ENCODE assay signal across 1 cellular context in genomic region chr3:4982773-4983738, GRCh38.
TF ChIP-seq lines count a peak whose summit lies in the region.

No MANE protein-coding gene starts in this region.

TF ChIP-seq in K562, 482 proteins besides CTCF, POLR2A, EP300 and RAD21 (continued from another document and continues in another):
- TF ChIP-seq ZNF740 (CRISPR knock-in tag; IDR thresholded peaks at IDR 0.05) (no peak), ZNF740 (tag; IDR thresholded peaks at IDR 0.05) (0 out of 4 replicates have a peak, but pooled peaks of 1 of the 2 experiments have one; percentile 48), ZBTB12 (CRISPR knock-in tag; IDR thresholded peaks at IDR 0.05) (peak; percentile 14; the same call in 1 of the 2 replicates), CREB3 (tag; conservative IDR thresholded peaks at IDR 0.05; ENCODE audit: low read depth) (no peak), ZNF449 (CRISPR knock-in tag; IDR thresholded peaks at IDR 0.05) (0 out of 2 replicates have a peak, but pooled peaks have one; percentile 25), ZNF197 (CRISPR knock-in tag; IDR thresholded peaks at IDR 0.05; ENCODE audit: low read depth) (no peak), SNIP1 (IDR thresholded peaks at IDR 0.05; ENCODE audit: low read depth) (no peak), THRAP3 (IDR thresholded peaks at IDR 0.05; ENCODE audit: borderline replicate concordance) (no peak), MLX (CRISPR knock-in tag; conservative IDR thresholded peaks at IDR 0.05) (0 out of 4 replicates have a peak, but pooled peaks of 1 of the 2 experiments have one; percentile 48), ZFP1 (CRISPR knock-in tag; IDR thresholded peaks at IDR 0.05) (peak; percentile 74; the same call in 1 of the 2 replicates), KAT7 (CRISPR knock-in tag; IDR thresholded peaks at IDR 0.05; ENCODE audit: borderline replicate concordance) (0 out of 2 replicates have a peak, but pooled peaks have one; percentile 4), ZNF263 (CRISPR knock-in tag; IDR thresholded peaks at IDR 0.05; ENCODE audit: borderline replicate concordance) (peak; percentile 54; the same call in 1 of the 2 replicates), ZSCAN29 (IDR thresholded peaks at IDR 0.05) (no peak), RNF219 (CRISPR knock-in tag; IDR thresholded peaks at IDR 0.05) (0 out of 2 replicates have a peak, but pooled peaks have one; percentile 24), ARID2 (IDR thresholded peaks at IDR 0.05) (peak; percentile 10; the same call in 1 of the 2 replicates), FOXJ3 (CRISPR knock-in tag; IDR thresholded peaks at IDR 0.05) (no peak), POLR2H (tag; IDR thresholded peaks at IDR 0.05; ENCODE audit: low read depth) (no peak), ZKSCAN1 (IDR thresholded peaks at IDR 0.05; ENCODE audit: low read depth, low read length) (no peak), ZNF23 (CRISPR knock-in tag; IDR thresholded peaks at IDR 0.05) (no peak), POLR2AphosphoS2 (IDR thresholded peaks at IDR 0.05; ENCODE audit: low read length) (peak; percentile 56), IFI16 (CRISPR knock-in tag; IDR thresholded peaks at IDR 0.05) (0 out of 2 replicates have a peak, but pooled peaks have one; percentile 33), SUPT5H (IDR thresholded peaks at IDR 0.05) (peak; percentile 32; the same call in 1 of the 2 replicates), TSHZ1 (CRISPR knock-in tag; IDR thresholded peaks at IDR 0.05) (0 out of 2 replicates have a peak, but pooled peaks have one; percentile 55), ATF4 (CRISPR knock-in tag; IDR thresholded peaks at IDR 0.05) (peak; percentile 67; the same call in 1 of the 2 replicates), BRCA1 (IDR thresholded peaks at IDR 0.05) (no peak), BRCA1 (CRISPR knock-in tag; IDR thresholded peaks at IDR 0.05) (no peak), WHSC1 (IDR thresholded peaks at IDR 0.05; ENCODE audit: low read length) (peak; percentile 68), NELFE (IDR thresholded peaks at IDR 0.05; ENCODE audit: insufficient read depth, insufficient read length) (no peak), NFRKB (IDR thresholded peaks at IDR 0.05; ENCODE audit: low read depth) (no peak), BDP1 (IDR thresholded peaks at IDR 0.05; ENCODE audit: insufficient read depth, insufficient read length) (no peak), RBFOX2 (IDR thresholded peaks at IDR 0.05; ENCODE audit: low read depth, low read length) (peak; percentile 63), TRIM25 (IDR thresholded peaks at IDR 0.05; ENCODE audit: borderline replicate concordance) (0 out of 2 replicates have a peak, but pooled peaks have one; percentile 54), ARID3B (CRISPR knock-in tag; IDR thresholded peaks at IDR 0.05; ENCODE audit: borderline replicate concordance) (0 out of 2 replicates have a peak, but pooled peaks have one; percentile 83), MYC (IDR thresholded peaks at IDR 0.05; ENCODE audit: low read depth, low read length) (no peak; the same call in 1 of the 2 replicates), MYC (CRISPR knock-in tag; IDR thresholded peaks at IDR 0.05; ENCODE audit: borderline replicate concordance, low read depth) (0 out of 2 replicates have a peak, but pooled peaks have one; percentile 18), OTX1 (CRISPR knock-in tag; IDR thresholded peaks at IDR 0.05) (peak; percentile 68; the same call in 1 of the 2 replicates), STAT5A (IDR thresholded peaks at IDR 0.05; ENCODE audit: borderline replicate concordance, low read length) (no peak), SRSF3 (IDR thresholded peaks at IDR 0.05; ENCODE audit: insufficient read depth, low read length) (0 out of 2 replicates have a peak, but pooled peaks have one; percentile 50), PKNOX1 (IDR thresholded peaks at IDR 0.05) (no peak), SMAD4 (CRISPR knock-in tag; conservative IDR thresholded peaks at IDR 0.05) (0 out of 2 replicates have a peak, but pooled peaks have one; percentile 19), DACH1 (IDR thresholded peaks at IDR 0.05; ENCODE audit: partially characterized antibody) (no peak), ZNF174 (CRISPR knock-in tag; IDR thresholded peaks at IDR 0.05) (0 out of 2 replicates have a peak, but pooled peaks have one; percentile 36), ZNF830 (CRISPR knock-in tag; IDR thresholded peaks at IDR 0.05) (peak; percentile 51; the same call in 1 of the 2 replicates)
